17 cellular contexts compared by ENCODE assay signal in genomic region chr2:185255566-185255965, GRCh38.
DNase-seq lines count a peak whose midpoint lies in the region; ATAC-seq and TF ChIP-seq lines count a peak whose summit lies in the region.
"Had no signal": no experiment of that assay in that cellular context is flagged by ENCODE, and none has a peak within 500 bp of the region (broad histone marks: within the 10 kb centered on the region; RNA-seq: fewer than 3 reads in every experiment).

No MANE protein-coding gene starts in this region.

- H3K36me3 ChIP-seq in fibroblast of lung (ENCODE audit: control insufficient read depth, insufficient read depth, low read length) (no peaks in the 10 kb centered on the region), A673 (ENCODE audit: insufficient read depth, low read length, poor library complexity, severe bottlenecking) (no peaks in the 10 kb centered on the region), stomach (no peaks in the 10 kb centered on the region)
- H3K36me3 ChIP-seq: brain microvascular endothelial cell, transverse colon had no signal

- peak; percentile 79 for ATAC-seq in GM21619 (IDR thresholded peaks at IDR 0.05; ENCODE audit: unreplicated experiment)

- intact Hi-C loops in A673 (cut with micrococcal nuclease; ENCODE audit: unreplicated experiment): no loop called here
- intact Hi-C loops in stomach (cut with DNase I; ENCODE audit: low total_unique reads): no loop called here

- H3K27ac ChIP-seq in fibroblast of lung (ENCODE audit: insufficient read depth, low read length) (no peak overlapping the region), A673 (ENCODE audit: low read depth, low read length, poor library complexity, severe bottlenecking) (no peak overlapping the region), stomach (no peak overlapping the region)
- H3K27ac ChIP-seq: brain microvascular endothelial cell, KMS-11, transverse colon had no signal

- POLR2A ChIA-PET in A673 (lab: Charles Lee; ENCODE audit: low non-redundant PET): no interaction called here

- no TSS peak for BruUV-seq in A673 (replicated peaks; lab: Mats Ljungman, UMichigan)

- 12 to 47% (median 18%) methylated on average over 1 of the region's 1 CpG for WGBS in stomach, 5 donors

- TF ChIP-seq CTCF in fibroblast of lung (conservative IDR thresholded peaks at IDR 0.05 in 1 of 2, IDR thresholded peaks at IDR 0.05 in 1 of 2; ENCODE audit: low read depth in 1 of 2, low read length in 2 of 2): no peak
- no peak for TF ChIP-seq CTCF in A673 (conservative IDR thresholded peaks at IDR 0.05; ENCODE audit: low read depth, low read length)
- no peak for TF ChIP-seq CTCF in stomach (IDR thresholded peaks at IDR 0.05)

- no peak overlapping the region for H3K9ac ChIP-seq in fibroblast of lung (ENCODE audit: insufficient read depth, low read length)
- H3K9ac ChIP-seq: KMS-11 had no signal

- no peak overlapping the region for H3K4me2 ChIP-seq in fibroblast of lung (ENCODE audit: extremely low read depth, insufficient read depth, low read length)
- H3K4me2 ChIP-seq: KMS-11 had no signal

- no peak for TF ChIP-seq POLR2A in stomach (IDR thresholded peaks at IDR 0.05)

- TF ChIP-seq EP300 in stomach (IDR thresholded peaks at IDR 0.05): no peak

- H3K4me3 ChIP-seq in fibroblast of lung (replicated peaks in 1 of 4; ENCODE audit: control extremely low read depth in 1 of 4, insufficient read depth in 1 of 4, low read depth in 3 of 4, low read length in 4 of 4): no peak overlapping the region
- no peak overlapping the region for H3K4me3 ChIP-seq in A673 (ENCODE audit: low read depth, low read length, poor library complexity, severe bottlenecking)
- H3K4me3 ChIP-seq in stomach: no peak overlapping the region
- H3K4me3 ChIP-seq: transverse colon had no signal

- H3K4me1 ChIP-seq in fibroblast of lung (ENCODE audit: control insufficient read depth, extremely low read depth, insufficient read depth, low read length): no peaks in the 10 kb centered on the region
- H3K4me1 ChIP-seq in A673 (ENCODE audit: insufficient read depth, low read length, poor library complexity, severe bottlenecking): no peaks in the 10 kb centered on the region
- no peaks in the 10 kb centered on the region for H3K4me1 ChIP-seq in stomach
- H3K4me1 ChIP-seq: transverse colon had no signal

- H4K20me1 ChIP-seq in fibroblast of lung (ENCODE audit: control insufficient read depth, extremely low read depth, insufficient read depth, low read length): no peaks in the 10 kb centered on the region

- CTCF ChIA-PET in A673 (lab: Charles Lee): no interaction called here

- DNase-seq in DMS53 (lab: John Stamatoyannopoulos, UW) (peak; percentile 77), HPDE6-E6E7 (ENCODE audit: extremely low spot score) (peak; percentile 4), fibroblast of lung (ENCODE audit: low read depth in 2 of 2) (peak; percentile 6 to 25), A673 (ENCODE audit: low spot score) (no peak), NCI-H1694 (lab: John Stamatoyannopoulos, UW) (no peak), stomach (no peak), cerebellar nuclear complex (lab: John Stamatoyannopoulos, UW) (no peak)
- DNase-seq: activated CD4-positive, alpha-beta memory T cell treated with anti-CD3 and anti-CD28 coated beads for 36 hours; brain microvascular endothelial cell; DMS 273 treated with DMSO at 0.1 percent for 48 hours; effector memory CD4-positive, alpha-beta T cell; NCI-H526 treated with DMSO at 0.1 percent for 48 hours; posterior cingulate gyrus; T1000; transverse colon had no signal

- H2AFZ ChIP-seq in fibroblast of lung (ENCODE audit: low read length): no peak overlapping the region

- no peaks in the 10 kb centered on the region for H3K9me3 ChIP-seq in fibroblast of lung (ENCODE audit: control insufficient read depth, insufficient read depth, low read depth, low read length)
- no peaks in the 10 kb centered on the region for H3K9me3 ChIP-seq in A673 (ENCODE audit: low read depth, low read length, poor library complexity, severe bottlenecking)
- no peaks in the 10 kb centered on the region for H3K9me3 ChIP-seq in stomach
- H3K9me3 ChIP-seq: transverse colon had no signal

- H3K79me2 ChIP-seq in fibroblast of lung (ENCODE audit: control insufficient read depth, insufficient read depth, low read length): no peaks in the 10 kb centered on the region

- no peaks in the 10 kb centered on the region for H3K27me3 ChIP-seq in fibroblast of lung (ENCODE audit: control insufficient read depth, insufficient read depth, low read length)
- H3K27me3 ChIP-seq in A673 (replicated peaks; ENCODE audit: insufficient read depth, low read depth, low read length, poor library complexity): no peaks in the 10 kb centered on the region
- H3K27me3 ChIP-seq in stomach: no peaks in the 10 kb centered on the region
- H3K27me3 ChIP-seq: brain microvascular endothelial cell, transverse colon had no signal

Comparison
In these comparisons a context has a peak if more than half of its experiments do, and no peak if none do; other contexts are left out.
1. DNase-seq: peak in DMS53 (single experiment), HPDE6-E6E7 (single experiment) and fibroblast of lung (2 of 2); none in A673 (single experiment), NCI-H1694 (single experiment), stomach (single experiment) and cerebellar nuclear complex (0 of 2).